11 cellular contexts compared by ENCODE assay signal in the genomic region with DNA sequence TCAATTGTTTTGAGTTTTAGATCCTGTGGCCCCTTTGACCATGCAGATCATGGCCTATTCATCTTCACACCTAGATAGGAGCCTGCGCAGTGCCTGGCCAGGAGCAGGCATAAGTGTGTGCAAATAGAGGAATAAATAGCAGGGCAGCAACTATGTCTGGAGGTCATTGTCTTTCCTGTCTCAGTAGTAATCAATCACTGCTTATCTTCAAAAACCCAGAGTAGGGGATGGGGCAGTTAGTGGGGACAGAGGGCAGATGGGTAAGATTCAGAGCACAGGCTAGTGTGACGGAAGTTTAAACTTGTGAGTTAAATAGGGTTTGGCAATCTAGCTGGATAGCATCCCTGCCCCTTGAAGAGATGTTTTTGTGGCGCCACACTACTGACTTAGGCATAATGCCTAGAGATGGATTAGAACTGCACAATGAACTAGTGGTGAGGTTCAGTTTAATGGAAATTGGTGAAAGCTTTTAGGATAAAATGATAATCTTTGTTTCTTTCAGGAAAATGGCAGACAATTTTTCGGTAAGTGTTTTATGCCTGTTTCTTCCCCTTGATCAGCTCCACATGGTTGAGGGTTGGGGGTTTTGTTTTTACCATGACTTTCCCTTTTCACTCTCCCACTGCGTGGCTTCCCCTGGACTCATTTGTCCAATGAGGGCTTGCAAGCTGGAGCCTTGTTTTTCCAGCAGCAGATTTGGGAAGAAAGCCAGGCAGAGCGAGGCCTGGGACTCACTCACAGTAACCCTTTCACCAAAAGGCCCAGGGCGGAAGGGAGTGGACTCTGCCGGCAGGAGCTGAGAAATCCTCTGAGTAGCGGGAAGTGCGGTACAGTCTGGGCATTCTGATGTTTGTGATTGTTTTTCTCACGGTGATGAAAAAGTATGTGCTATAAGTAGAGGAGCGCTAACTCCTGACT. TPM values are rescaled to one million over a fixed set of nuclear protein-coding genes. Genes with fewer than 3 reads are reported as not detected.
DNase-seq lines count a peak whose midpoint lies in the region; ATAC-seq, FAIRE-seq and TF ChIP-seq lines count a peak whose summit lies in the region.
"Had no signal": no experiment of that assay in that cellular context is flagged by ENCODE, and none has a peak within 500 bp of the region (broad histone marks: within the 10 kb centered on the region; RNA-seq: fewer than 3 reads in every experiment).

No MANE protein-coding gene starts in this region.

- no peak for TF ChIP-seq POLR2A in Peyer's patch (IDR thresholded peaks at IDR 0.05)

- H3K4me3 ChIP-seq in Peyer's patch (peak overlapping the region in 2 of 4 donors; percentile 3 to 6), dorsolateral prefrontal cortex (peak overlapping the region in 49 of 59 donors; percentile 0 to 55 (median 26)), lower lobe of right lung (peak overlapping the region; percentile 17)
- H3K4me3 ChIP-seq: GM23338, PC-9 had no signal

- no peaks in the 10 kb centered on the region for H3K9me3 Mint-ChIP-seq in activated T-cell treated with anti-CD3 and anti-CD28 coated beads, Interleukin-2, amount 50 U/mL, for 72 hours
- H3K9me3 Mint-ChIP-seq: GM23338 had no signal

- H3K36me3 ChIP-seq in Peyer's patch (peaks cover 0 to 71% (median 0%) of the 10 kb centered on the region in 3 donors), lower lobe of right lung (peaks cover 70% of the 10 kb centered on the region)

- TF ChIP-seq CTCF in Peyer's patch (IDR thresholded peaks at IDR 0.05) = no peak
- peak in 10 of 56 donors; percentile 6 to 28 (median 21) for TF ChIP-seq CTCF in dorsolateral prefrontal cortex (IDR thresholded peaks at IDR 0.05 in 54 of 56, conservative IDR thresholded peaks at IDR 0.05 in 2 of 56; ENCODE audit: low read depth in 1 of 56, partially characterized antibody in 56 of 56)
- TF ChIP-seq CTCF in lower lobe of right lung (IDR thresholded peaks at IDR 0.05) = no peak

- intact Hi-C loops in dorsolateral prefrontal cortex (cut with DNase I) (no loop called here), lower lobe of right lung (cut with DNase I) (no loop called here)

- no peak for DNase-seq in Peyer's patch
- DNase-seq in dorsolateral prefrontal cortex = peak; percentile 18 to 65 (median 60)
- no peak for DNase-seq in lower lobe of right lung
- peak; percentile 88 for DNase-seq in stromal cell of bone marrow (ENCODE audit: low read depth)
- no peak for DNase-seq in RCC 7860 (ENCODE audit: low spot score)
- DNase-seq in activated T-cell treated with anti-CD3 and anti-CD28 coated beads, Interleukin-2, amount 50 U/mL, for 72 hours = no peak
- DNase-seq in NCI-H128 (lab: John Stamatoyannopoulos, UW; ENCODE audit: unreplicated experiment) = no peak
- DNase-seq in NK-92 treated with Interleukin-12 subunit alpha and Interleukin-12 subunit beta, amount 100 ng/mL, for 24 hours (lab: John Stamatoyannopoulos, UW) = no peak
- DNase-seq: activated T-cell treated with anti-CD3 and anti-CD28 coated beads, Interleukin-2, amount 50 U/mL, for 1 hour; PC-9 had no signal

- H3K9me3 ChIP-seq in Peyer's patch (no peaks in the 10 kb centered on the region), lower lobe of right lung (no peaks in the 10 kb centered on the region)

- H3K27me3 ChIP-seq in Peyer's patch (no peaks in the 10 kb centered on the region), dorsolateral prefrontal cortex (no peaks in the 10 kb centered on the region), lower lobe of right lung (ENCODE audit: low read depth) (no peaks in the 10 kb centered on the region)

- H3K27ac Mint-ChIP-seq in activated T-cell treated with anti-CD3 and anti-CD28 coated beads, Interleukin-2, amount 50 U/mL, for 72 hours = no peak overlapping the region
- H3K27ac Mint-ChIP-seq: GM23338 had no signal

- peaks cover 4% of the 10 kb centered on the region in 2 donors for H3K36me3 Mint-ChIP-seq in activated T-cell treated with anti-CD3 and anti-CD28 coated beads, Interleukin-2, amount 50 U/mL, for 72 hours (ENCODE audit: insufficient read depth in 2 of 2)

- H3K27me3 Mint-ChIP-seq in activated T-cell treated with anti-CD3 and anti-CD28 coated beads, Interleukin-2, amount 50 U/mL, for 72 hours (ENCODE audit: low read depth) = no peaks in the 10 kb centered on the region

- FAIRE-seq in RCC 7860 (lab: Jason Lieb, UNC) = no peak

- H3K4me3 Mint-ChIP-seq in activated T-cell treated with anti-CD3 and anti-CD28 coated beads, Interleukin-2, amount 50 U/mL, for 72 hours = no peak overlapping the region
- H3K4me3 Mint-ChIP-seq: GM23338 had no signal

- H3K27ac ChIP-seq in Peyer's patch (peak overlapping the region in 3 of 4 donors; percentile 5 to 65 (median 54)), dorsolateral prefrontal cortex (peak overlapping the region in 58 of 59 donors; percentile 2 to 88 (median 72)), lower lobe of right lung (peak overlapping the region; percentile 48)
- H3K27ac ChIP-seq: PC-9 had no signal

- peaks cover 0 to 59% (median 0%) of the 10 kb centered on the region in 4 donors for H3K4me1 ChIP-seq in Peyer's patch
- peaks cover 70% of the 10 kb centered on the region for H3K4me1 ChIP-seq in lower lobe of right lung

- peak; percentile 43 to 52 for ATAC-seq in lower lobe of right lung
- no peak for ATAC-seq in activated T-cell treated with anti-CD3 and anti-CD28 coated beads, Interleukin-2, amount 50 U/mL, for 72 hours (replicated peaks in 1 of 2)

- no peaks in the 10 kb centered on the region for H3K4me1 Mint-ChIP-seq in activated T-cell treated with anti-CD3 and anti-CD28 coated beads, Interleukin-2, amount 50 U/mL, for 72 hours (ENCODE audit: low read depth)
- H3K4me1 Mint-ChIP-seq: GM23338 had no signal

RNA-seq across cellular contexts. Expression of gene LGALS3, which starts 8.1 kb away (rescaled TPM):
- total RNA-seq in Peyer's patch (1,000 to 10,000 TPM in 3 of 4 donors, 100 to 1,000 TPM in 1; 242 to 1,284 (median 1,203) TPM), dorsolateral prefrontal cortex (100 to 1,000 TPM in 4 of 120 experiments, 10 to 100 TPM in 116; 16.6 to 109 (median 36.7) TPM), lower lobe of right lung (528 TPM)
- total RNA-seq in activated T-cell treated with anti-CD3 and anti-CD28 coated beads, Interleukin-2, amount 50 U/mL, for 72 hours = 10 to 100 TPM; 13.9 to 22.3 TPM

RNA-seq across cellular contexts. Expression of gene DLGAP5, which starts 54.3 kb away (rescaled TPM):
- total RNA-seq in Peyer's patch (1 to 10 TPM; 2.1 to 9.9 (median 4.4) TPM), dorsolateral prefrontal cortex (1 to 10 TPM in 2 of 120 experiments, under 1 TPM in 7, not detected in 111; 0.13 to 1.4 (median 0.43) TPM), lower lobe of right lung (0.97 TPM)
- 10 to 100 TPM; 58.2 to 68.2 TPM for total RNA-seq in activated T-cell treated with anti-CD3 and anti-CD28 coated beads, Interleukin-2, amount 50 U/mL, for 72 hours

Comparison
In these comparisons a context has a peak if more than half of its experiments do, and no peak if none do; other contexts are left out.
1. DNase-seq: peak in dorsolateral prefrontal cortex (10 of 10) and stromal cell of bone marrow (single experiment); none in Peyer's patch (0 of 3), lower lobe of right lung (single experiment), RCC 7860 (single experiment), activated T-cell treated with anti-CD3 and anti-CD28 coated beads, Interleukin-2, amount 50 U/mL, for 72 hours (0 of 2), NCI-H128 (single experiment) and NK-92 treated with Interleukin-12 subunit alpha and Interleukin-12 subunit beta, amount 100 ng/mL, for 24 hours (single experiment).
2. ATAC-seq: peak in lower lobe of right lung (2 of 2); none in activated T-cell treated with anti-CD3 and anti-CD28 coated beads, Interleukin-2, amount 50 U/mL, for 72 hours (0 of 2).
3. RNA of gene DLGAP5, which starts 54.3 kb away (total RNA-seq): 58.2 to 68.2 TPM in activated T-cell treated with anti-CD3 and anti-CD28 coated beads, Interleukin-2, amount 50 U/mL, for 72 hours; 2.1 to 9.9 TPM in Peyer's patch, 0.97 TPM in lower lobe of right lung (single experiment) and 0.13 to 1.4 TPM in dorsolateral prefrontal cortex; every median in the first group is over 4 times any median in the second.
4. Peak in every context shown above with its lines, with median percentiles within 50 percentile points of each other: H3K27ac ChIP-seq.